In genomic region chr22:27919222-27919942, GRCh38 we compare ENCODE assay signal across 8 cellular contexts. TPM values are rescaled to one million over a fixed set of nuclear protein-coding genes. Genes with fewer than 3 reads are reported as not detected.
DNase-seq lines count a peak whose midpoint lies in the region; ATAC-seq, FAIRE-seq and TF ChIP-seq lines count a peak whose summit lies in the region.

TSS of gene PITPNB (minus strand) at chr22:27919256. CDS start at chr22:27919191, 65 bp downstream.

- peak; percentile 15 for FAIRE-seq in kidney (lab: Jason Lieb, UNC)

- no peak for TF ChIP-seq CTCF in kidney (IDR thresholded peaks at IDR 0.05; ENCODE audit: borderline replicate concordance, extremely low read depth, insufficient read depth)

- no peaks in the 10 kb centered on the region for H3K9me3 ChIP-seq in kidney (ENCODE audit: control insufficient read depth in 1 of 2, low read length in 2 of 2)

- H3K27ac ChIP-seq in kidney (ENCODE audit: low read depth in 2 of 2, low read length in 2 of 2) = peak within 1 kb of the TSS; percentile 98 to 100

- peak; percentile 82 for ATAC-seq in HG03439 (IDR thresholded peaks at IDR 0.05; ENCODE audit: unreplicated experiment)

- intact Hi-C loops in kidney (cut with DNase I) = no loop called here

- H3K4me3 ChIP-seq in kidney (ENCODE audit: low read length in 2 of 2) = peak within 1 kb of the TSS; percentile 90 to 92

- DNase-seq in Ammon's horn (ENCODE audit: low spot score) (peak; percentile 97), GM19238 (ENCODE audit: insufficient read length, low spot score) (peak; percentile 91), NCI-H510A treated with DMSO at 0.1 percent for 48 hours (lab: John Stamatoyannopoulos, UW) (peak; percentile 91), cerebellum (ENCODE audit: low spot score) (peak; percentile 99), kidney (peak; percentile 100)
- peak; percentile 96 to 98 for DNase-seq in activated CD4-positive, alpha-beta T cell treated with anti-CD3 and anti-CD28 coated beads for 24 hours (ENCODE audit: low read depth in 2 of 2)
- DNase-seq in stimulated activated CD4-positive, alpha-beta T cell treated with anti-CD3 and anti-CD28 coated beads, Interleukin-15, amount 100 ng/mL, for 1 hour (ENCODE audit: low read depth in 1 of 2, low spot score in 1 of 2) = peak; percentile 99

- peaks cover 15 to 19% of the 10 kb centered on the region in 2 donors for H3K4me1 ChIP-seq in kidney (ENCODE audit: control insufficient read depth in 1 of 2, insufficient read depth in 1 of 2, low read depth in 1 of 2, low read length in 2 of 2)

- peaks cover 0 to 3% of the 10 kb centered on the region in 2 donors for H3K36me3 ChIP-seq in kidney (ENCODE audit: control insufficient read depth in 1 of 2, insufficient read depth in 2 of 2, low read length in 2 of 2)

- peak within 1 kb of the TSS; percentile 95 to 99 for H3K9ac ChIP-seq in kidney (ENCODE audit: low read length in 2 of 2)

RNA-seq across cellular contexts. Expression of gene PITPNB, which starts in this region (rescaled TPM):
- 45.4 TPM for total RNA-seq in cerebellum
- total RNA-seq in kidney = 72.0 TPM
- 23.7 TPM for polyA plus RNA-seq in kidney (ENCODE audit: insufficient read depth, low read depth, low replicate concordance)

Comparison
In these comparisons a context has a peak if more than half of its experiments do, and no peak if none do; other contexts are left out.
1. Peak in every context shown above with its lines: DNase-seq, ATAC-seq, H3K4me3 ChIP-seq and H3K27ac ChIP-seq.